In the genomic region with DNA sequence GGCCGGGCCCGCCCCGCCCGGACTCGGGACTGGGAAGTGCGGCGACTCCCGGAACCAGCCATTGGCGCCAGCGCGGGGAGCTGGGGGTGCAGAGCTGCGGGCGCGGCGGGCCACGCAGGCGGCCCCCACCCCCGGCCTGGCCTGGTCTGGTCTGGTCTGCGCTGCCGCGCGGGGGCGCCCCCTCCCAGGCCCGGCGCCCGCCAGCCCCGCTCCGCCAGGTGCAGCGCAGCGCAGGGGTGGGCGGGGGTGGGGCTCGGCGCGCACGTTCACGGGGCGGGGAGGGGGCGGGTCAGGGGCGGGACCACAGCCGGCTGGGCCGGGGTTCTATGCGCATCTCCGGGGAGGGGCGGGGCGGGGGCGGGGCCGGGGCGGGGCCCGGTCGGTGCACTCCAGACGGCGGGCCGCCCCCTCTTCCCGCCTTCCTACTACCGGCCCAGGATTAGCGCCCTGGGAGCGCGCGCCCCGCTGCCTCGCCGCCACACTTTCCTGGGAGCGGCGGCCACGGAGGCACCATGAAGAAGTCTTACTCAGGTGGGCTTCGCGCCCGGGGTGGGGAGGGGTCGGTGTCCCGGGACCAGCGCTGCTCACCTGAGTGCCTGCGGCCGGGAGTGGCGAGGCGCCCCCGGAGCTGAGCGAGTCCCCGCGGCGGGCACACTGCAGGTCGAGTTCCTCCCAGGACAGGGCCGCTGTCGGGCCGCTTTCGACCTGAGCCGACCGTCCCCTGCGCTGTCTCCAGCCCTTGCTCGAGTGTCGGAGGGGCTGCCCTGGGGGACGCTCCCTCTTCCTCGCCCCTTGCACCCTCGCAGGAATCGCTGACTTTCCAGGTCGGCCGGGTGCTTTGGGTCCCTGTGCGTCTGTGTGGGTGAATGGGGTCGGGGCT, we compare ENCODE assay signal across 8 cellular contexts.
DNase-seq lines count a peak whose midpoint lies in the region; ATAC-seq and TF ChIP-seq lines count a peak whose summit lies in the region.

No MANE protein-coding gene starts in this region.

- H3K4me1 Mint-ChIP-seq in H9: peaks cover 32 to 34% of the 10 kb centered on the region in 2 experiments
- H3K4me1 Mint-ChIP-seq in activated B cell treated with CpG ODN at 0.5 μM for 24 hours: peaks cover 30% of the 10 kb centered on the region

- ATAC-seq in activated B cell treated with CpG ODN at 0.5 μM for 24 hours (ENCODE audit: low read depth) (peak; percentile 93), left lung (peak; percentile 74)

- no peaks in the 10 kb centered on the region; the same call in 1 of the 2 replicates for H3K4me1 ChIP-seq in H9 (ENCODE audit: insufficient read depth, low read length)
- H3K4me1 ChIP-seq in left lung: peaks cover 9 to 65% of the 10 kb centered on the region in 2 donors

- peak overlapping the region; percentile 87 for H3K4me2 ChIP-seq in H9 (ENCODE audit: insufficient read depth, insufficient read length, low read length)

- H3K27me3 ChIP-seq in H9 (ENCODE audit: insufficient read depth, low read length) (peaks cover 3% of the 10 kb centered on the region; the same call in 1 of the 2 replicates), left lung (peaks cover 0 to 24% of the 10 kb centered on the region in 2 donors)

- peaks cover 0 to 10% (median 7%) of the 10 kb centered on the region in 3 experiments; a peak in 5 of 7 replicates for H3K36me3 Mint-ChIP-seq in H9 (ENCODE audit: insufficient read depth in 1 of 3, low read depth in 3 of 3)
- H3K36me3 Mint-ChIP-seq in activated B cell treated with CpG ODN at 0.5 μM for 24 hours (ENCODE audit: low read depth): peaks cover 3% of the 10 kb centered on the region

- H2BK5ac ChIP-seq in H9 (ENCODE audit: insufficient read length, low read length): no peak overlapping the region

- H3K9me3 ChIP-seq in H9 (ENCODE audit: control insufficient read depth, low read depth, low read length) (no peaks in the 10 kb centered on the region), left lung (no peaks in the 10 kb centered on the region)

- H4K20me1 ChIP-seq in H9 (ENCODE audit: control insufficient read depth, insufficient read depth, insufficient read length): no peaks in the 10 kb centered on the region

- no peak overlapping the region for H3K56ac ChIP-seq in H9 (ENCODE audit: insufficient read length, low read depth, low read length)

- DNase-seq in H9: peak; percentile 87
- DNase-seq in NCI-H1436 (lab: John Stamatoyannopoulos, UW): peak; percentile 79
- peak; percentile 74 for DNase-seq in activated B cell treated with CpG ODN at 0.5 μM for 24 hours
- DNase-seq in central memory CD4-positive, alpha-beta T cell: peak; percentile 64
- peak; percentile 57 to 92 for DNase-seq in left lung
- DNase-seq in stimulated activated CD4-positive, alpha-beta T cell treated with anti-CD3 and anti-CD28 coated beads, TNF-alpha, amount 100 ng/mL, for 1 hour (ENCODE audit: low read depth in 3 of 3, low spot score in 1 of 3): peak; percentile 21 to 41 (median 30)
- no peak for DNase-seq in GF-D8 (lab: John Stamatoyannopoulos, UW)

- H3K36me3 ChIP-seq in left lung: no peaks in the 10 kb centered on the region

- H2BK120ac ChIP-seq in H9 (ENCODE audit: low read depth, low read length, poor library complexity, severe bottlenecking): no peak overlapping the region

- no peak overlapping the region for H3K18ac ChIP-seq in H9 (ENCODE audit: insufficient read length, low read depth, low read length)

- peak overlapping the region; percentile 8 for H3K9ac ChIP-seq in H9 (ENCODE audit: extremely low read depth, insufficient read length, low read length)

- H3T11ph ChIP-seq in H9 (ENCODE audit: low read length): no peak overlapping the region

- no peak overlapping the region for H3K27ac ChIP-seq in H9 (ENCODE audit: insufficient read length, low read depth, low read length)
- H3K27ac ChIP-seq in left lung: peak overlapping the region; percentile 37 to 63

- H3K9me3 Mint-ChIP-seq in H9 (no peaks in the 10 kb centered on the region; a peak in 1 of 5 replicates), activated B cell treated with CpG ODN at 0.5 μM for 24 hours (no peaks in the 10 kb centered on the region)

- intact Hi-C loops in activated B cell treated with CpG ODN at 0.5 μM for 24 hours (cut with micrococcal nuclease) (loop anchor here (1.0 to 5.0 kb wide), 5 partner anchors 44 to 214 kb away; no protein-coding TSS in a partner anchor), left lung (cut with DNase I) (no loop called here)

- no peak overlapping the region for H2BK12ac ChIP-seq in H9 (ENCODE audit: insufficient read length, low read depth, low read length)

- peaks cover 4% of the 10 kb centered on the region; the same call in 1 of the 2 replicates for H3K79me2 ChIP-seq in H9 (ENCODE audit: insufficient read depth, low read length)

- peaks cover 21% of the 10 kb centered on the region for H3K23me2 ChIP-seq in H9 (ENCODE audit: insufficient read length, low read depth, low read length, poor library complexity, severe bottlenecking)

- WGBS in H9 (ENCODE audit: extremely low coverage, insufficient read length, low lambda C conversion rate): no CpG with 5 or more reads among the region's 98 CpGs

- H2BK15ac ChIP-seq in H9 (ENCODE audit: low read depth, low read length): no peak overlapping the region

- POLR2A ChIA-PET in activated B cell treated with CpG ODN at 0.5 μM for 24 hours (lab: Charles Lee): interaction anchor here (2.2 to 3.1 kb wide), 3 partner anchors 39 to 44 kb away, joined by 9 to 23 read pairs (median 10); no protein-coding TSS in a partner anchor

- H4K91ac ChIP-seq in H9 (ENCODE audit: insufficient read length, low read depth, low read length): no peak overlapping the region

- H3K79me1 ChIP-seq in H9 (ENCODE audit: insufficient read depth, low read depth, low read length, poor library complexity, severe bottlenecking): no peaks in the 10 kb centered on the region

- H3K23ac ChIP-seq in H9 (ENCODE audit: insufficient read length, low read depth, low read length): no peak overlapping the region

- no peak overlapping the region for H3K4ac ChIP-seq in H9 (ENCODE audit: low read depth, low read length)

- peak; percentile 48; the same call in 2 of the 3 replicates for TF ChIP-seq CTCF in H9 (conservative IDR thresholded peaks at IDR 0.05)
- no peak for TF ChIP-seq CTCF in activated B cell treated with CpG ODN at 0.5 μM for 24 hours (IDR thresholded peaks at IDR 0.05)
- TF ChIP-seq CTCF in left lung (IDR thresholded peaks at IDR 0.05): no peak

- H3K27me3 Mint-ChIP-seq in H9 (ENCODE audit: low read depth): peaks cover 27% of the 10 kb centered on the region
- H3K27me3 Mint-ChIP-seq in activated B cell treated with CpG ODN at 0.5 μM for 24 hours: peaks cover 4% of the 10 kb centered on the region

- H3K27ac Mint-ChIP-seq in H9 (peak overlapping the region in 2 of 3 experiments; percentile 44 to 84; a peak in 3 of 7 replicates), activated B cell treated with CpG ODN at 0.5 μM for 24 hours (peak overlapping the region; percentile 85)

- no peak overlapping the region for H2AK5ac ChIP-seq in H9 (ENCODE audit: insufficient read length, low read length)

- H2BK20ac ChIP-seq in H9 (ENCODE audit: low read depth, low read length, poor library complexity, severe bottlenecking): no peak overlapping the region

- H3K4me3 ChIP-seq in GM08714 (ENCODE audit: low read length): peak overlapping the region; percentile 61; the same call in 1 of the 2 replicates
- peak overlapping the region; percentile 48 to 60 for H3K4me3 ChIP-seq in left lung

- CTCF ChIA-PET in activated B cell treated with CpG ODN at 0.5 μM for 24 hours (lab: Charles Lee): interaction anchor here (0.6 to 1.9 kb wide), 6 partner anchors 41 to 218 kb away, joined by 3 to 7 read pairs (median 4); no protein-coding TSS in a partner anchor

- peak overlapping the region; percentile 83 to 90 for H3K4me3 Mint-ChIP-seq in H9
- H3K4me3 Mint-ChIP-seq in activated B cell treated with CpG ODN at 0.5 μM for 24 hours: peak overlapping the region; percentile 82

- H2AFZ ChIP-seq in H9 (ENCODE audit: low read length): no peak overlapping the region

- no peak overlapping the region for H4K8ac ChIP-seq in H9 (replicated peaks; ENCODE audit: insufficient read length, low read depth, low read length)

- H4K5ac ChIP-seq in H9 (ENCODE audit: insufficient read length, low read depth, low read length): no peak overlapping the region

- H3K14ac ChIP-seq in H9 (ENCODE audit: insufficient read depth, low read length): no peak overlapping the region
